Comparison of ENCODE assay signal across 20 cellular contexts in the genomic region with DNA sequence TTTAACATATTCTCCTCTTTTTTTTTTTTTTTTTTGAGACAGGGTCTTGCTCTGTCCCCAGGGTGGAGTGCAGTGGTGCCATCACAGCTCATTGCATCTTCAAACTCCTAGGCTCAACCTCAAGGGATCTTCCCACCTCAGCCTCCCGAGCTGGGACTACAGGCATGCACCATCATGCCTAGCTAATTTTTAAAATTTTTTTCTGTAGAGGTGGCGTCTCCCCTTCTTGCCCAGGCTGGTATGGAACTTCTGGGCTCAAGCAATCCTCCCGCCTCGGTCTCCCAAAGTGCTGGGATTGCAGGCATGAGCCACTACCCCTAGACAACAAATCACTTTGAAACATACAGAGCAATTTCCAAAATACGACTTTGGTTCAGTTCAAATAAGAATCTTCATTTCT.
DNase-seq lines count a peak whose midpoint lies in the region; ATAC-seq and TF ChIP-seq lines count a peak whose summit lies in the region.
"Had no signal": no experiment of that assay in that cellular context is flagged by ENCODE, and none has a peak within 500 bp of the region (broad histone marks: within the 10 kb centered on the region; RNA-seq: fewer than 3 reads in every experiment).

No MANE protein-coding gene starts in this region.

- peak overlapping the region; percentile 37 for H3K4me2 ChIP-seq in BLaER1
- H3K4me2 ChIP-seq in Karpas-422 (ENCODE audit: low read depth, low read length, poor library complexity, severe bottlenecking): peak overlapping the region; percentile 80
- H3K4me2 ChIP-seq: A549 had no signal

- DNase-seq in Karpas-422: peak; percentile 74
- peak; percentile 82 for DNase-seq in epithelial cell of esophagus (ENCODE audit: low read depth)
- no peak for DNase-seq in OCI-M1 (lab: John Stamatoyannopoulos, UW)
- DNase-seq: 8988T; ACHN; AML-193; BE2C; Caco-2; CD4-positive, CD25-positive, alpha-beta regulatory T cell; CD8-positive, alpha-beta T cell; DMS153; DND-41; GOT3; HFFc6 had no signal

- H3K79me2 ChIP-seq in Karpas-422 (ENCODE audit: low read length): no peaks in the 10 kb centered on the region

- H2AFZ ChIP-seq in Karpas-422 (ENCODE audit: low read length): no peak overlapping the region

- H3K9ac ChIP-seq in BLaER1 (no peak overlapping the region), Karpas-422 (ENCODE audit: low read length) (peak overlapping the region; percentile 69)

- H4K20me1 ChIP-seq in BLaER1 (no peaks in the 10 kb centered on the region), Karpas-422 (ENCODE audit: insufficient read depth, low read depth, low read length) (no peaks in the 10 kb centered on the region)

- no peak for TF ChIP-seq CTCF in epithelial cell of esophagus (IDR thresholded peaks at IDR 0.05; ENCODE audit: insufficient read depth, low read depth, low read length, missing control alignments)

- ATAC-seq in HG03095 (IDR thresholded peaks at IDR 0.05; ENCODE audit: unreplicated experiment) (no peak), GM21529 (IDR thresholded peaks at IDR 0.05; ENCODE audit: unreplicated experiment) (no peak)
- ATAC-seq: A549; CD8-positive, alpha-beta T cell had no signal

- H3K27ac ChIP-seq in BLaER1 (no peak overlapping the region), Karpas-422 (ENCODE audit: low read length) (peak overlapping the region; percentile 99)
- H3K27ac ChIP-seq: A549, C4-2B had no signal

- H3K36me3 ChIP-seq in BLaER1 (no peaks in the 10 kb centered on the region), Karpas-422 (ENCODE audit: insufficient read depth, low read length) (no peaks in the 10 kb centered on the region)
- H3K36me3 ChIP-seq: BE2C, HAP-1 had no signal

- H3K4me3 ChIP-seq in BLaER1 (no peak overlapping the region), Karpas-422 (ENCODE audit: low read length) (peak overlapping the region; percentile 54), epithelial cell of esophagus (ENCODE audit: low read length) (no peak overlapping the region)
- H3K4me3 ChIP-seq: A549, HAP-1 had no signal

- H3K4me1 ChIP-seq in BLaER1: peaks cover 57% of the 10 kb centered on the region
- peaks cover 80% of the 10 kb centered on the region for H3K4me1 ChIP-seq in Karpas-422 (ENCODE audit: low read length)
- H3K4me1 ChIP-seq: BE2C, Caco-2 had no signal

- H3K9me3 ChIP-seq in BLaER1: no peaks in the 10 kb centered on the region
- no peaks in the 10 kb centered on the region for H3K9me3 ChIP-seq in Karpas-422 (ENCODE audit: low read length)
- H3K9me3 ChIP-seq: A549, BE2C, Caco-2, HAP-1 had no signal

- H3K9me2 ChIP-seq in Karpas-422 (replicated peaks; ENCODE audit: insufficient read depth, low read length): no peaks in the 10 kb centered on the region

- H3K27me3 ChIP-seq in BLaER1 (no peaks in the 10 kb centered on the region), Karpas-422 (ENCODE audit: low read length) (no peaks in the 10 kb centered on the region)
- H3K27me3 ChIP-seq: BE2C had no signal
